4 cellular contexts compared by ENCODE assay signal in the genomic region with DNA sequence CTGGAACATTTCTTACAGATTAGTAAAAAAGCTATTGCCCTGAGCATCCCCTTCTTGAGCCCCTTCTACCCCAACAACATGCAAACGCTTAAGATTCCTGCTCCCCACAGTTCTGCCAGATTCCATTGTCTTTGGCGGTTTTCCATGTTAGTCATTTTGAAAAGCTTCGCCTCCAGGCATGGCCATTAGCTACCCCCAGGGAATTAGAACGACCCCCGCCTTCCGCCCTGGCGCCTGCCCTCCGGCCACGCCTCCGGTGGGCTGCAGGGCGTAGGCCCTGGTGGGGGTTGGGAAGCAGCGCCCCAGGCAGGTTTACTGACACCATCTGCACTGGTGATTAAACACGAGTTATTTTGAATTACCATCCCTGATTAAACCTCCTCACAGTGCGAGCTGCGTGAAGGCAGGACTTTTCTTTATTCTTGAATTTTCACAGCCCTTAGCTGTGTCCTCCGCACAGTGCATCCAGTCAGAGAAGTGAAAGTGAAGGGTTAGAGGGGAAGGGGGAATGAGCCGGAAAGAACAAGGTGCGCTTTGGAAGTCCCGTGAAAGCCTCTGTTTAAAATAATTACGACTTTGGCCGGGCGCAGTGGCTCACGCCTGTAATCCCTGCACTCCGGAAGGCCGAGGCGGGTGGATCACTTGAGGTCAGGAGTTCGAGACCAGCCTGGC. TPM values are rescaled to one million over a fixed set of nuclear protein-coding genes. Genes with fewer than 3 reads are reported as not detected.
"Had no signal": no experiment of that assay in that cellular context is flagged by ENCODE, and none has a peak within 500 bp of the region (broad histone marks: within the 10 kb centered on the region; RNA-seq: fewer than 3 reads in every experiment).

No MANE protein-coding gene starts in this region.

RNA-seq across cellular contexts. Expression of a gene that starts 43.1 kb away (rescaled TPM):
- total RNA-seq: cardiac septum; kidney; naive thymus-derived CD8-positive, alpha-beta T cell; osteocyte had no signal
